ENCODE assay signal across 14 cellular contexts in genomic region chr4:168515222-168516011, GRCh38. TPM values are rescaled to one million over a fixed set of nuclear protein-coding genes. Genes with fewer than 3 reads are reported as not detected.
A peak's percentile ranks its signal among the peaks of the same experiment; 100 is the strongest.
DNase-seq lines count a peak whose midpoint lies in the region; ATAC-seq, FAIRE-seq and TF ChIP-seq lines count a peak whose summit lies in the region.
"Had no signal": no experiment of that assay in that cellular context is flagged by ENCODE, and none has a peak within 500 bp of the region (broad histone marks: within the 10 kb centered on the region; RNA-seq: fewer than 3 reads in every experiment).

No MANE protein-coding gene starts in this region.

- intact Hi-C loops in right lobe of liver (cut with DNase I) (no loop called here), HepG2 (cut with micrococcal nuclease; ENCODE audit: unreplicated experiment) (loop anchor here (2.0 kb wide), 1 partner anchor 977 kb away; no protein-coding TSS in a partner anchor), left cardiac atrium (cut with DNase I) (loop anchor here (10.0 kb wide), 3 partner anchors 69 to 409 kb away; no protein-coding TSS in a partner anchor), thyroid gland (cut with DNase I) (no loop called here)

- H2AFZ ChIP-seq in HepG2 (ENCODE audit: low read length), result no peak overlapping the region

- TF ChIP-seq POLR2A in right lobe of liver (IDR thresholded peaks at IDR 0.05) (no peak), HepG2 (IDR thresholded peaks at IDR 0.05; ENCODE audit: insufficient read depth in 1 of 2, low read depth in 2 of 2, low read length in 2 of 2) (no peak), thyroid gland (IDR thresholded peaks at IDR 0.05) (no peak)

- H3K9me3 ChIP-seq in right lobe of liver, result no peaks in the 10 kb centered on the region
- H3K9me3 ChIP-seq in HepG2 (ENCODE audit: low read length), result no peaks in the 10 kb centered on the region
- no peaks in the 10 kb centered on the region for H3K9me3 ChIP-seq in thyroid gland

- no peaks in the 10 kb centered on the region for H4K20me1 ChIP-seq in HepG2 (ENCODE audit: insufficient read depth, low read length)

- peak in 2 of 3 donors; percentile 31 to 61 for DNase-seq in right lobe of liver
- DNase-seq in HepG2 (ENCODE audit: low spot score), result no peak
- peak; percentile 66 to 79 for DNase-seq in SHP77 (lab: John Stamatoyannopoulos, UW)
- DNase-seq in left cardiac atrium, result peak; percentile 37
- DNase-seq in thyroid gland, result peak; percentile 30 to 39
- no peak for DNase-seq in HCEC 1CT
- DNase-seq: aorta, dorsolateral prefrontal cortex, GOT3, Karpas-422, NCI-H1930, occipital lobe had no signal

- POLR2A ChIA-PET in HepG2 (lab: Yijun Ruan, JAX), result no interaction called here

- H3K4me2 ChIP-seq in HepG2 (ENCODE audit: low read depth, low read length), result no peak overlapping the region

- BruUV-seq in HepG2 (replicated peaks; lab: Mats Ljungman, UMichigan), result no TSS peak

- H3K4me1 ChIP-seq in right lobe of liver, result no peaks in the 10 kb centered on the region
- no peaks in the 10 kb centered on the region for H3K4me1 ChIP-seq in HepG2 (ENCODE audit: insufficient read depth, low read length)
- peaks cover 27 to 34% of the 10 kb centered on the region in 2 donors for H3K4me1 ChIP-seq in thyroid gland

- H3K4me3 ChIP-seq in right lobe of liver, result no peak overlapping the region
- H3K4me3 ChIP-seq in HepG2 (replicated peaks in 1 of 3; ENCODE audit: insufficient read depth in 1 of 3, low read depth in 2 of 3, low read length in 3 of 3), result no peak overlapping the region
- no peak overlapping the region for H3K4me3 ChIP-seq in thyroid gland (replicated peaks in 1 of 3)
- H3K4me3 ChIP-seq: dorsolateral prefrontal cortex had no signal

- CTCF ChIA-PET in HepG2 (lab: Yijun Ruan, JAX; ENCODE audit: low intra/inter-chr PET ratio, low total read pairs), result interaction anchor here (0.9 kb wide), 1 partner anchor 1051 kb away, joined by 3 read pairs; no protein-coding TSS in a partner anchor

- TF ChIP-seq CTCF in right lobe of liver (IDR thresholded peaks at IDR 0.05) (no peak), HepG2 (CRISPR knock-in tag; IDR thresholded peaks at IDR 0.05) (no peak), thyroid gland (IDR thresholded peaks at IDR 0.05) (no peak)

- peak; percentile 28 to 64 (median 54) for ATAC-seq in right lobe of liver
- ATAC-seq in HepG2, result no peak
- ATAC-seq in left cardiac atrium, result peak in 1 of 2 donors; percentile 74
- no peak for ATAC-seq in HG03342 (IDR thresholded peaks at IDR 0.05; ENCODE audit: unreplicated experiment)
- no peak for ATAC-seq in HG03378 (IDR thresholded peaks at IDR 0.05; ENCODE audit: unreplicated experiment)

- H3K36me3 ChIP-seq in right lobe of liver (no peaks in the 10 kb centered on the region), HepG2 (replicated peaks in 1 of 2; ENCODE audit: control insufficient read depth in 1 of 2, insufficient read depth in 2 of 2, low read length in 2 of 2) (no peaks in the 10 kb centered on the region), thyroid gland (no peaks in the 10 kb centered on the region)

- TF ChIP-seq RAD21 in HepG2 (CRISPR knock-in tag; IDR thresholded peaks at IDR 0.05), result no peak

- no peaks in the 10 kb centered on the region for H3K79me2 ChIP-seq in HepG2 (ENCODE audit: insufficient read depth, low read length)

- H3K27me3 ChIP-seq in right lobe of liver (no peaks in the 10 kb centered on the region), HepG2 (ENCODE audit: control insufficient read depth in 1 of 2, insufficient read depth in 2 of 2, low read length in 2 of 2) (no peaks in the 10 kb centered on the region), thyroid gland (no peaks in the 10 kb centered on the region)

- H3K27ac ChIP-seq in right lobe of liver, result no peak overlapping the region
- no peak overlapping the region for H3K27ac ChIP-seq in HepG2 (ENCODE audit: extremely low read length, insufficient read depth, low read length)
- peak overlapping the region in 2 of 3 donors; percentile 44 to 53 for H3K27ac ChIP-seq in thyroid gland
- H3K27ac ChIP-seq: dorsolateral prefrontal cortex had no signal

- WGBS in right lobe of liver (ENCODE audit: insufficient coverage, low coverage, low lambda C conversion rate, missing lambda C conversion rate), result 64% methylated on average over 5 of the region's 5 CpGs
- WGBS in HepG2 (ENCODE audit: low lambda C conversion rate), result 31% methylated on average over 5 of the region's 5 CpGs
- WGBS in thyroid gland, 2 donors, result 49 to 55% methylated on average over 5 of the region's 5 CpGs

- in situ Hi-C loops in HepG2 (cut with HindIII; ENCODE audit: extremely low pct_ligation_motif_present, low pct_unique_long_range_greater_than_20kb), result no loop called here

- TF ChIP-seq EP300 in HepG2 (IDR thresholded peaks at IDR 0.05; ENCODE audit: low read depth in 2 of 2, low read length in 2 of 2) (no peak), HepG2 (CRISPR knock-in tag; IDR thresholded peaks at IDR 0.05; ENCODE audit: borderline replicate concordance) (no peak)

- H3K9ac ChIP-seq in HepG2 (ENCODE audit: insufficient read depth, low read depth, low read length), result no peak overlapping the region

- FAIRE-seq in HepG2 (lab: Jason Lieb, UNC), result no peak

TF ChIP-seq in HepG2, 621 proteins besides CTCF, POLR2A, EP300 and RAD21 (continues in another document):
- TF ChIP-seq ZSCAN22 (CRISPR knock-in tag; IDR thresholded peaks at IDR 0.05) (no peak), U2AF1 (optimal IDR thresholded peaks at IDR 0.05; ENCODE audit: low read depth, low read length) (no peak), TEF (CRISPR knock-in tag; IDR thresholded peaks at IDR 0.05) (no peak), KDM2A (CRISPR knock-in tag; IDR thresholded peaks at IDR 0.05; ENCODE audit: borderline replicate concordance, low read depth) (no peak), SYNCRIP (IDR thresholded peaks at IDR 0.05; ENCODE audit: insufficient read depth, low read depth, low read length) (no peak)

RNA-seq across cellular contexts. Expression of gene PALLD, which starts 18.6 kb away (rescaled TPM):
- total RNA-seq in right lobe of liver (10 to 100 TPM in 5 of 6 experiments, 1 to 10 TPM in 1; 7.7 to 81.6 (median 24.8) TPM), HepG2 (2016; rRNA removed; fragmentation: Illumina TruSeq; extraction: Trizol) (1.5 and 4.8 TPM in 2 replicates), left cardiac atrium (100 to 1,000 TPM; 440 to 625 TPM), thyroid gland (100 to 1,000 TPM; 152 to 311 (median 226) TPM)
- total RNA-seq in HepG2 (2016; cell fraction: cytosol; rRNA removed; fragmentation: Illumina TruSeq; extraction: Trizol; ENCODE audit: low read depth), result 2.7 and 2.8 TPM in 2 replicates
- 1.7 and 3.4 TPM in 2 replicates for total RNA-seq in HepG2 (2016; cell fraction: insoluble cytoplasmic fraction; rRNA removed; fragmentation: Illumina TruSeq; extraction: Trizol)
- total RNA-seq in HepG2 (2016; cell fraction: membrane; rRNA removed; fragmentation: Illumina TruSeq; extraction: Trizol), result 2.3 and 3.5 TPM in 2 replicates
- 2.8 and 3.1 TPM in 2 replicates for total RNA-seq in HepG2 (2016; cell fraction: nucleus; rRNA removed; fragmentation: Illumina TruSeq; extraction: Trizol)
- polyA plus RNA-seq in HepG2 (2011; rRNA removed), result 0.50 and 0.59 TPM in 2 replicates
- 0.25 and 0.54 TPM in 2 replicates for polyA plus RNA-seq in HepG2 (2011; cell fraction: cytosol; rRNA removed)
- polyA plus RNA-seq in HepG2 (2011; cell fraction: nucleus; rRNA removed), result 0.80 and 1.2 TPM in 2 replicates
- 0.48 and 2.4 TPM in 2 replicates for polyA plus RNA-seq in HepG2 (2012)
- polyA plus RNA-seq in HepG2 (2016; cell fraction: cytosol; fragmentation: Illumina TruSeq; extraction: Trizol; ENCODE audit: low read depth), result 0.29 and 0.44 TPM in 2 replicates
- polyA plus RNA-seq in HepG2 (2016; cell fraction: insoluble cytoplasmic fraction; fragmentation: Illumina TruSeq; extraction: Trizol; ENCODE audit: low read depth), result 3.7 and 4.3 TPM in 2 replicates
- 1.4 and 2.0 TPM in 2 replicates for polyA plus RNA-seq in HepG2 (2016; cell fraction: membrane; fragmentation: Illumina TruSeq; extraction: Trizol; ENCODE audit: low read depth)
- 2.3 and 2.9 TPM in 2 replicates for polyA plus RNA-seq in HepG2 (2016; cell fraction: nucleus; fragmentation: Illumina TruSeq; extraction: Trizol; ENCODE audit: insufficient read depth, low read depth)
- polyA minus RNA-seq in HepG2 (2011; rRNA and poly(A)+ RNA removed; ENCODE audit: low replicate concordance), result 1.6 and 66.7 TPM in 2 replicates
- 0.97 and 3.5 TPM in 2 replicates for polyA minus RNA-seq in HepG2 (2011; cell fraction: cytosol; rRNA and poly(A)+ RNA removed)
- polyA minus RNA-seq in HepG2 (2011; cell fraction: nucleus; rRNA and poly(A)+ RNA removed), result 2.2 and 2.4 TPM in 2 replicates

RNA-seq across cellular contexts. Expression of gene DDX60L, which starts 35.1 kb away (rescaled TPM):
- total RNA-seq in right lobe of liver, result 10 to 100 TPM in 3 of 6 experiments, 1 to 10 TPM in 3; 6.6 to 16.6 (median 10.4) TPM
- total RNA-seq in HepG2 (2016; rRNA removed; fragmentation: Illumina TruSeq; extraction: Trizol), result 0.22 and 0.24 TPM in 2 replicates
- 0.10 and 0.18 TPM in 2 replicates for total RNA-seq in HepG2 (2016; cell fraction: cytosol; rRNA removed; fragmentation: Illumina TruSeq; extraction: Trizol; ENCODE audit: low read depth)
- total RNA-seq in HepG2 (2016; cell fraction: insoluble cytoplasmic fraction; rRNA removed; fragmentation: Illumina TruSeq; extraction: Trizol), result 0.15 and 0.36 TPM in 2 replicates
- 0.03 and 0.12 TPM in 2 replicates for total RNA-seq in HepG2 (2016; cell fraction: membrane; rRNA removed; fragmentation: Illumina TruSeq; extraction: Trizol)
- 0.53 and 1.1 TPM in 2 replicates for total RNA-seq in HepG2 (2016; cell fraction: nucleus; rRNA removed; fragmentation: Illumina TruSeq; extraction: Trizol)
- polyA plus RNA-seq in HepG2 (2011; rRNA removed), result 0.26 and 0.34 TPM in 2 replicates
- 0.11 and 0.36 TPM in 2 replicates for polyA plus RNA-seq in HepG2 (2011; cell fraction: cytosol; rRNA removed)
- 0.31 and 0.45 TPM in 2 replicates for polyA plus RNA-seq in HepG2 (2011; cell fraction: nucleus; rRNA removed)
- polyA plus RNA-seq in HepG2 (2012), result 0.12 and 0.53 TPM in 2 replicates
- polyA plus RNA-seq in HepG2 (2016; cell fraction: cytosol; fragmentation: Illumina TruSeq; extraction: Trizol; ENCODE audit: low read depth), result 0.29 TPM in 1 of 2 replicates, not detected in the other
- polyA plus RNA-seq in HepG2 (2016; cell fraction: insoluble cytoplasmic fraction; fragmentation: Illumina TruSeq; extraction: Trizol; ENCODE audit: low read depth), result 0.27 and 0.58 TPM in 2 replicates
- polyA plus RNA-seq in HepG2 (2016; cell fraction: membrane; fragmentation: Illumina TruSeq; extraction: Trizol; ENCODE audit: low read depth), result 0.41 TPM in 1 of 2 replicates, not detected in the other
- polyA plus RNA-seq in HepG2 (2016; cell fraction: nucleus; fragmentation: Illumina TruSeq; extraction: Trizol; ENCODE audit: insufficient read depth, low read depth), result 0.78 and 0.79 TPM in 2 replicates
- 0.18 and 11.9 TPM in 2 replicates for polyA minus RNA-seq in HepG2 (2011; rRNA and poly(A)+ RNA removed; ENCODE audit: low replicate concordance)
- 0.20 TPM in 1 of 2 replicates, not detected in the other for polyA minus RNA-seq in HepG2 (2011; cell fraction: cytosol; rRNA and poly(A)+ RNA removed)
- 0.77 and 0.99 TPM in 2 replicates for polyA minus RNA-seq in HepG2 (2011; cell fraction: nucleus; rRNA and poly(A)+ RNA removed)
- 10 to 100 TPM; 10.7 to 12.7 TPM for total RNA-seq in left cardiac atrium
- 10 to 100 TPM; 16.4 to 33.9 (median 27.2) TPM for total RNA-seq in thyroid gland

Comparison
In these comparisons a context has a peak if more than half of its experiments do, and no peak if none do; other contexts are left out.
1. ATAC-seq: peak in right lobe of liver (4 of 4); none in HepG2 (single experiment), HG03342 (single experiment) and HG03378 (single experiment).
2. DNase-seq: peak in right lobe of liver (2 of 3), SHP77 (2 of 2), left cardiac atrium (single experiment) and thyroid gland (2 of 2); none in HepG2 (single experiment) and HCEC 1CT (single experiment).
3. intact Hi-C loops: an anchor here in HepG2 (2.0 kb wide) and left cardiac atrium (10.0 kb wide); none called in right lobe of liver and thyroid gland.
4. H3K27ac ChIP-seq: peak in thyroid gland (2 of 3); none in right lobe of liver (0 of 3) and HepG2 (single experiment).